In genomic region chr9:97985058-97985861, GRCh38 we compare ENCODE assay signal across 1 cellular context.
TF ChIP-seq lines count a peak whose summit lies in the region.

No MANE protein-coding gene starts in this region.

TF ChIP-seq in IMR-90, 13 proteins besides CTCF, POLR2A, EP300 and RAD21:
- no peak for TF ChIP-seq USF2 (IDR thresholded peaks at IDR 0.05; ENCODE audit: low read depth, low read length)
- TF ChIP-seq RFX5 (IDR thresholded peaks at IDR 0.05; ENCODE audit: low read depth, low read length), result no peak
- no peak for TF ChIP-seq BHLHE40 (IDR thresholded peaks at IDR 0.05; ENCODE audit: low read depth, low read length)
- TF ChIP-seq MAZ (IDR thresholded peaks at IDR 0.05; ENCODE audit: borderline replicate concordance, low read depth, low read length), result no peak
- TF ChIP-seq NFE2L2 (IDR thresholded peaks at IDR 0.05; ENCODE audit: low read depth, low read length), result no peak
- no peak for TF ChIP-seq CEBPB (IDR thresholded peaks at IDR 0.05; ENCODE audit: low read depth, low read length)
- no peak for TF ChIP-seq CHD1 (IDR thresholded peaks at IDR 0.05; ENCODE audit: low read depth, low read length)
- no peak for TF ChIP-seq MAFK (IDR thresholded peaks at IDR 0.05; ENCODE audit: low read depth, low read length)
- no peak for TF ChIP-seq FOS (IDR thresholded peaks at IDR 0.05; ENCODE audit: low read depth, low read length)
- no peak for TF ChIP-seq SMC3 (IDR thresholded peaks at IDR 0.05; ENCODE audit: low read depth, low read length)
- no peak for TF ChIP-seq RCOR1 (IDR thresholded peaks at IDR 0.05; ENCODE audit: insufficient replicate concordance, low read length)
- TF ChIP-seq MXI1 (IDR thresholded peaks at IDR 0.05; ENCODE audit: borderline replicate concordance, low read depth, low read length), result no peak
- TF ChIP-seq, protein P1, sequence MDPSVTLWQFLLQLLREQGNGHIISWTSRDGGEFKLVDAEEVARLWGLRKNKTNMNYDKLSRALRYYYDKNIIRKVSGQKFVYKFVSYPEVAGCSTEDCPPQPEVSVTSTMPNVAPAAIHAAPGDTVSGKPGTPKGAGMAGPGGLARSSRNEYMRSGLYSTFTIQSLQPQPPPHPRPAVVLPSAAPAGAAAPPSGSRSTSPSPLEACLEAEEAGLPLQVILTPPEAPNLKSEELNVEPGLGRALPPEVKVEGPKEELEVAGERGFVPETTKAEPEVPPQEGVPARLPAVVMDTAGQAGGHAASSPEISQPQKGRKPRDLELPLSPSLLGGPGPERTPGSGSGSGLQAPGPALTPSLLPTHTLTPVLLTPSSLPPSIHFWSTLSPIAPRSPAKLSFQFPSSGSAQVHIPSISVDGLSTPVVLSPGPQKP (IDR thresholded peaks at IDR 0.05; ENCODE audit: borderline replicate concordance, low read depth, low read length), result no peak
